ENCODE assay signal across 1 cellular context in the genomic region with DNA sequence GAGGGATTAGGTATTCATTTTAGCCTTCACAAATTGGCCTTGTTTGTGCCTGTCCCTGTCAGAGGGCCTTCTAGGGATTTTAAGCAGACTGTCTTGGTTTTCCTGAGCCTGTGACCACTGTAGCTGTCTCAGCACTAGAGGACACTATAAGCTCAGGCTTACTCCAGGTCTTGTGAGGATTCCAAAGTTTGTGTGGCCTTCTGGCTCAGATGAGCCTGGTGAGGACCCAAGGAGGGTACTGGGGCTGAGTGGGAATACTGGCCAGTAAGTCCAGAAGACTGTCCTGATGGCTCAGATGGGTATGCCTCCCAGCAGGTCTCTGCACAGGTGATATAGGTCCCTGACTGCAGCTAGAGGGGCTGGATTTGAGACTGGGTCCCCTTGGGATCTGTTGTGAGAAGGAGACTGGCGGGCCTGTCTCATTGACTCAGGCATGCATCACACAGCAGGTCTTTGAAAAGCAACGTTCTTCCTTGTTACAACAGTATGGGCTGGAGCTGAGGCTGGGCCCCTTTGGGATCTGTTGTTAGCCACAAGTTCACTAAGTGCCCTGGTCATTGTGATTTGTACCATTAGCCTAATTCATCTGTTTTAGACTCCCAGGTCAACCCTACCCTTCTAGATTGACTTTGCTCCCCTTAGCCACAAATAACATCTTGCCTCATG.
A peak's percentile ranks its signal among the peaks of the same experiment; 100 is the strongest.
TF ChIP-seq lines count a peak whose summit lies in the region.

No MANE protein-coding gene starts in this region.

TF ChIP-seq in GM12878, 131 proteins besides CTCF, POLR2A, EP300 and RAD21:
- TF ChIP-seq, protein P1, sequence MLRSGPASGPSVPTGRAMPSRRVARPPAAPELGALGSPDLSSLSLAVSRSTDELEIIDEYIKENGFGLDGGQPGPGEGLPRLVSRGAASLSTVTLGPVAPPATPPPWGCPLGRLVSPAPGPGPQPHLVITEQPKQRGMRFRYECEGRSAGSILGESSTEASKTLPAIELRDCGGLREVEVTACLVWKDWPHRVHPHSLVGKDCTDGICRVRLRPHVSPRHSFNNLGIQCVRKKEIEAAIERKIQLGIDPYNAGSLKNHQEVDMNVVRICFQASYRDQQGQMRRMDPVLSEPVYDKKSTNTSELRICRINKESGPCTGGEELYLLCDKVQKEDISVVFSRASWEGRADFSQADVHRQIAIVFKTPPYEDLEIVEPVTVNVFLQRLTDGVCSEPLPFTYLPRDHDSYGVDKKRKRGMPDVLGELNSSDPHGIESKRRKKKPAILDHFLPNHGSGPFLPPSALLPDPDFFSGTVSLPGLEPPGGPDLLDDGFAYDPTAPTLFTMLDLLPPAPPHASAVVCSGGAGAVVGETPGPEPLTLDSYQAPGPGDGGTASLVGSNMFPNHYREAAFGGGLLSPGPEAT (IDR thresholded peaks at IDR 0.05; ENCODE audit: low read depth) = no peak
- TF ChIP-seq SMC3 (IDR thresholded peaks at IDR 0.05; ENCODE audit: borderline replicate concordance, low read length) = peak; percentile 15; the same call in 1 of the 2 replicates
